ENCODE assay signal across 21 cellular contexts in genomic region chr6:165694296-165694695, GRCh38. TPM values are rescaled to one million over a fixed set of nuclear protein-coding genes. Genes with fewer than 3 reads are reported as not detected.
"Had no signal": no experiment of that assay in that cellular context is flagged by ENCODE, and none has a peak within 500 bp of the region (broad histone marks: within the 10 kb centered on the region; RNA-seq: fewer than 3 reads in every experiment).

No MANE protein-coding gene starts in this region.

- H3K27me3 ChIP-seq: colonic mucosa, tibial nerve had no signal

- H3K27ac ChIP-seq: colonic mucosa, esophagus squamous epithelium, tibial nerve had no signal

- H3K27ac Mint-ChIP-seq: activated CD4-positive, alpha-beta T cell treated with anti-CD3 and anti-CD28 coated beads, Interleukin-2, amount 10 ng/mL, durations not matched to agents 24 days and 14 days; activated naive CD8-positive, alpha-beta T cell; activated T-cell treated with anti-CD3 and anti-CD28 coated beads, Interleukin-2, amount 50 U/mL, for 72 hours; naive thymus-derived CD8-positive, alpha-beta T cell had no signal

- H3K27me3 Mint-ChIP-seq: activated CD4-positive, alpha-beta T cell treated with anti-CD3 and anti-CD28 coated beads, Interleukin-2, amount 10 ng/mL, durations not matched to agents 24 days and 14 days; activated naive CD8-positive, alpha-beta T cell had no signal

- H3K4me1 Mint-ChIP-seq: activated CD4-positive, alpha-beta T cell treated with anti-CD3 and anti-CD28 coated beads, Interleukin-2, amount 10 ng/mL, durations not matched to agents 24 days and 14 days; naive thymus-derived CD8-positive, alpha-beta T cell had no signal

- H3K36me3 ChIP-seq: colonic mucosa, esophagus squamous epithelium, tibial nerve had no signal

- H3K36me3 Mint-ChIP-seq: activated naive CD8-positive, alpha-beta T cell; naive thymus-derived CD8-positive, alpha-beta T cell had no signal

- DNase-seq: activated CD4-positive, alpha-beta T cell treated with anti-CD3 and anti-CD28 coated beads, Interleukin-2, amount 10 ng/mL, durations not matched to agents 24 days and 14 days; activated CD8-positive, alpha-beta memory T cell treated with anti-CD3 and anti-CD28 coated beads, Interleukin-2, amount 50 U/mL, for 48 hours; activated gamma-delta T cell treated with Interleukin-2 at 50 U/mL for 16 hours; activated T-cell treated with anti-CD3 and anti-CD28 coated beads, Interleukin-2, amount 50 U/mL, for 72 hours; amniotic stem cell; central memory CD4-positive, alpha-beta T cell; colonic mucosa; esophagus squamous epithelium; left colon; mucosa of descending colon; naive thymus-derived CD8-positive, alpha-beta T cell; posterior cingulate gyrus; retina; small intestine; stimulated activated CD4-positive, alpha-beta T cell treated with anti-CD3 and anti-CD28 coated beads, Interleukin-4, amount 100 ng/mL, for 4 hours; stimulated activated CD8-positive, alpha-beta memory T cell treated with anti-CD3 and anti-CD28 coated beads, Interleukin-4, amount 100 ng/mL, for 48 hours; stimulated activated naive CD4-positive, alpha-beta T cell treated with Interleukin-2 at 50 U/mL for 16 hours; substantia nigra; T-helper 2 cell had no signal

- H3K4me1 ChIP-seq: colonic mucosa, esophagus squamous epithelium, tibial nerve had no signal

- H3K9me3 Mint-ChIP-seq: activated CD4-positive, alpha-beta T cell treated with anti-CD3 and anti-CD28 coated beads, Interleukin-2, amount 10 ng/mL, durations not matched to agents 24 days and 14 days had no signal

- H3K4me3 ChIP-seq: colonic mucosa, esophagus squamous epithelium, mucosa of descending colon, tibial nerve had no signal

- ATAC-seq: activated T-cell treated with anti-CD3 and anti-CD28 coated beads, Interleukin-2, amount 50 U/mL, for 72 hours; left colon; mucosa of descending colon; naive thymus-derived CD8-positive, alpha-beta T cell had no signal

- H3K9me3 ChIP-seq: colonic mucosa, esophagus squamous epithelium, mucosa of descending colon had no signal

- H3K4me3 Mint-ChIP-seq: activated CD4-positive, alpha-beta T cell treated with anti-CD3 and anti-CD28 coated beads, Interleukin-2, amount 10 ng/mL, durations not matched to agents 24 days and 14 days; activated naive CD8-positive, alpha-beta T cell; activated T-cell treated with anti-CD3 and anti-CD28 coated beads, Interleukin-2, amount 50 U/mL, for 72 hours; naive thymus-derived CD8-positive, alpha-beta T cell had no signal

RNA-seq across cellular contexts. Expression of gene PDE10A, which starts 31.3 kb away (rescaled TPM):
- total RNA-seq: activated CD4-positive, alpha-beta T cell treated with anti-CD3 and anti-CD28 coated beads, Interleukin-2, amount 10 ng/mL, durations not matched to agents 24 days and 14 days; activated T-cell treated with anti-CD3 and anti-CD28 coated beads, Interleukin-2, amount 50 U/mL, for 72 hours; naive thymus-derived CD8-positive, alpha-beta T cell had no signal
- polyA plus RNA-seq: naive thymus-derived CD8-positive, alpha-beta T cell had no signal
